Comparison of ENCODE assay signal across 2 cellular contexts in genomic region chr9:38026021-38026809, GRCh38.
A peak's percentile ranks its signal among the peaks of the same experiment; 100 is the strongest.
TF ChIP-seq lines count a peak whose summit lies in the region.

No MANE protein-coding gene starts in this region.

TF ChIP-seq in K562, 482 proteins besides CTCF, POLR2A, EP300 and RAD21 (continues in another document):
- TF ChIP-seq JUND (IDR thresholded peaks at IDR 0.05; ENCODE audit: borderline replicate concordance, low read depth, low read length) (peak; percentile 91), JUND (tag; IDR thresholded peaks at IDR 0.05; ENCODE audit: borderline replicate concordance, low read depth, low read length) (peak; percentile 87; the same call in 2 of the 3 replicates), ZNF764 (CRISPR knock-in tag; IDR thresholded peaks at IDR 0.05; ENCODE audit: low read depth) (no peak), DACH1 (IDR thresholded peaks at IDR 0.05; ENCODE audit: partially characterized antibody) (peak; percentile 67), RREB1 (CRISPR knock-in tag; IDR thresholded peaks at IDR 0.05) (no peak), MAFG (tag; conservative IDR thresholded peaks at IDR 0.05) (peak; percentile 55; the same call in 1 of the 2 replicates), SNIP1 (IDR thresholded peaks at IDR 0.05; ENCODE audit: low read depth) (peak; percentile 77), RAD51 (IDR thresholded peaks at IDR 0.05; ENCODE audit: borderline replicate concordance, low read depth) (no peak), E2F3 (CRISPR knock-in tag; IDR thresholded peaks at IDR 0.05) (no peak), ZBTB8A (IDR thresholded peaks at IDR 0.05; ENCODE audit: partially characterized antibody) (no peak), ZFX (CRISPR knock-in tag; IDR thresholded peaks at IDR 0.05) (no peak), ELF1 (tag; IDR thresholded peaks at IDR 0.05) (no peak), GTF2B (IDR thresholded peaks at IDR 0.05; ENCODE audit: extremely low read depth, insufficient read length) (no peak), PTRF (tag; IDR thresholded peaks at IDR 0.05) (no peak), MAFF (IDR thresholded peaks at IDR 0.05; ENCODE audit: low read length) (0 out of 2 replicates have a peak, but pooled peaks have one; percentile 11), NFE2 (IDR thresholded peaks at IDR 0.05; ENCODE audit: low read depth) (peak; percentile 34; the same call in 1 of the 2 replicates), FOXP1 (CRISPR knock-in tag; IDR thresholded peaks at IDR 0.05) (0 out of 2 replicates have a peak, but pooled peaks have one; percentile 49), CSDE1 (IDR thresholded peaks at IDR 0.05) (no peak)
- TF ChIP-seq, protein P1, sequence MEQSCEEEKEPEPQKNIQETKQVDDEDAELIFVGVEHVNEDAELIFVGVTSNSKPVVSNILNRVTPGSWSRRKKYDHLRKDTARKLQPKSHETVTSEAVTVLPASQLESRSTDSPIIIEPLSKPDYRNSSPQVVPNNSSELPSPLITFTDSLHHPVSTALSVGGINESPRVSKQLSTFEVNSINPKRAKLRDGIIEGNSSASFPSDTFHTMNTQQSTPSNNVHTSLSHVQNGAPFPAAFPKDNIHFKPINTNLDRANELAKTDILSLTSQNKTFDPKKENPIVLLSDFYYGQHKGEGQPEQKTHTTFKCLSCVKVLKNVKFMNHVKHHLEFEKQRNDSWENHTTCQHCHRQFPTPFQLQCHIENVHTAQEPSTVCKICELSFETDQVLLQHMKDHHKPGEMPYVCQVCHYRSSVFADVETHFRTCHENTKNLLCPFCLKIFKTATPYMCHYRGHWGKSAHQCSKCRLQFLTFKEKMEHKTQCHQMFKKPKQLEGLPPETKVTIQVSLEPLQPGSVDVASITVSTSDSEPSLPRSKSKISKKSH (CRISPR knock-in tag; IDR thresholded peaks at IDR 0.05), result no peak
- TF ChIP-seq, protein P2, sequence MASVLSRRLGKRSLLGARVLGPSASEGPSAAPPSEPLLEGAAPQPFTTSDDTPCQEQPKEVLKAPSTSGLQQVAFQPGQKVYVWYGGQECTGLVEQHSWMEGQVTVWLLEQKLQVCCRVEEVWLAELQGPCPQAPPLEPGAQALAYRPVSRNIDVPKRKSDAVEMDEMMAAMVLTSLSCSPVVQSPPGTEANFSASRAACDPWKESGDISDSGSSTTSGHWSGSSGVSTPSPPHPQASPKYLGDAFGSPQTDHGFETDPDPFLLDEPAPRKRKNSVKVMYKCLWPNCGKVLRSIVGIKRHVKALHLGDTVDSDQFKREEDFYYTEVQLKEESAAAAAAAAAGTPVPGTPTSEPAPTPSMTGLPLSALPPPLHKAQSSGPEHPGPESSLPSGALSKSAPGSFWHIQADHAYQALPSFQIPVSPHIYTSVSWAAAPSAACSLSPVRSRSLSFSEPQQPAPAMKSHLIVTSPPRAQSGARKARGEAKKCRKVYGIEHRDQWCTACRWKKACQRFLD (CRISPR knock-in tag; IDR thresholded peaks at IDR 0.05), result no peak

TF ChIP-seq in HepG2, 621 proteins besides CTCF, POLR2A, EP300 and RAD21:
- TF ChIP-seq ZFX (CRISPR knock-in tag; IDR thresholded peaks at IDR 0.05; ENCODE audit: low read depth) (peak; percentile 28; the same call in 1 of the 2 replicates), ZNF605 (CRISPR knock-in tag; IDR thresholded peaks at IDR 0.05) (0 out of 2 replicates have a peak, but pooled peaks have one; percentile 19), ETV5 (CRISPR knock-in tag; IDR thresholded peaks at IDR 0.05; ENCODE audit: borderline replicate concordance) (0 out of 2 replicates have a peak, but pooled peaks have one; percentile 7), ATF3 (CRISPR knock-in tag; IDR thresholded peaks at IDR 0.05) (peak; percentile 17; the same call in 1 of the 2 replicates), POLR2G (IDR thresholded peaks at IDR 0.05; ENCODE audit: low read depth, low read length) (0 out of 2 replicates have a peak, but pooled peaks have one; percentile 18), ZNF687 (CRISPR knock-in tag; IDR thresholded peaks at IDR 0.05) (peak; percentile 71), GABPB1 (CRISPR knock-in tag; IDR thresholded peaks at IDR 0.05) (0 out of 2 replicates have a peak, but pooled peaks have one; percentile 14), KDM5B (CRISPR knock-in tag; IDR thresholded peaks at IDR 0.05; ENCODE audit: borderline replicate concordance) (no peak), ZBTB38 (CRISPR knock-in tag; IDR thresholded peaks at IDR 0.05) (0 out of 2 replicates have a peak, but pooled peaks have one; percentile 66), CENPBD1 (CRISPR knock-in tag; IDR thresholded peaks at IDR 0.05; ENCODE audit: borderline replicate concordance, low read depth) (no peak), SMAD1 (CRISPR knock-in tag; IDR thresholded peaks at IDR 0.05; ENCODE audit: borderline replicate concordance, low read depth) (no peak), FOSL2 (CRISPR knock-in tag; IDR thresholded peaks at IDR 0.05) (peak; percentile 78), ZFY (CRISPR knock-in tag; IDR thresholded peaks at IDR 0.05) (peak; percentile 37; the same call in 1 of the 2 replicates), HDAC2 (CRISPR knock-in tag; IDR thresholded peaks at IDR 0.05) (0 out of 2 replicates have a peak, but pooled peaks have one; percentile 14)
